18 cellular contexts compared by ENCODE assay signal in the genomic region with DNA sequence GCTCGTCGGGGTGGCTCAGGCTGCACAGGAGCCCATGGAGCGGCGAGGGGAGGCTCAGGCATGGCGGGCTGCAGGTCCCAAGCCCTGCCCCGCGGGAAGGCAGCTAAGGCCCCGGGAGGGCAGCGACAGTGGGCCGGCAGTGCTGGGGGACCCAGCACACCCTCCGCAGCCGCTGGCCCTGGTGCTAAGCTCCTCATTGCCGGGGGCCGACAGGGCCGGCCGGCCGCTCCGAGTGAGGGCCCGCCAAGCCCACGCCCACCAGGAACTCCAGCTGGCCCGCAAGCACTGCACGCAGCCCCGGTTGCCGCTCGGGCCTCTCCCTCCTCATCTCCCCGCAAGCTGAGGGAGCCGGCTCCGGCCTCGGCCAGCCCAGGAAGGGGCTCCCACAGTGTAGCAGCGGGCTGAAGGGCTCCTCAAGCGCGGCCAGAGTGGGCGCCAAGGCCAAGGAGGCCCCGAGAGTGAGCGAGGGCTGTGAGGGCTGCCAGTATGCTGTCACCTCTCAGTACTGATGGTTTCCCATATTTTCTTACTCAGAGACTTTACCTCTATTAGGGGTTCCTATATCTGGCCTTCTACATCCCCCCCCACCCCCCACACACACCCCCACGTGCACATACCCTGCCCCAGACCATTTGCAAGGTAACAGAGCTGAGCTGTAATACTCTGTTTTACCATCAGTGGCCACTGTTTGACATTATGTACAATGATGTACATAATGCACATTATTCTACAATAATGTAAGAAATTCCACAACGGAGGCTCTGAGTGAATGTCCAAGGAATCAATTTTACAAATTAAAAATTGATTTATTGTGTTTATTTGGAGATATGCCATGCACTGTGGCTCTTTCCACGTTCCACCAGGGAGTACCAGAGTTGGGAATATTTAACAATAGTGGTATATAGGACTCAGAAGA. TPM values are rescaled to one million over a fixed set of nuclear protein-coding genes. Genes with fewer than 3 reads are reported as not detected.
DNase-seq lines count a peak whose midpoint lies in the region; ATAC-seq, FAIRE-seq and TF ChIP-seq lines count a peak whose summit lies in the region.
"Had no signal": no experiment of that assay in that cellular context is flagged by ENCODE, and none has a peak within 500 bp of the region (broad histone marks: within the 10 kb centered on the region; RNA-seq: fewer than 3 reads in every experiment).

No MANE protein-coding gene starts in this region.

- no peaks in the 10 kb centered on the region for H3K79me2 ChIP-seq in OCI-LY7 (ENCODE audit: insufficient read depth, low read depth, low read length)
- H3K79me2 ChIP-seq: parathyroid adenoma had no signal

- TF ChIP-seq POLR2A in H54 (IDR thresholded peaks at IDR 0.05; ENCODE audit: low read depth, low read length): no peak

- H4K20me1 ChIP-seq in OCI-LY7 (ENCODE audit: insufficient read depth, low read length): no peaks in the 10 kb centered on the region

- no peaks in the 10 kb centered on the region for H3K9me3 Mint-ChIP-seq in activated CD4-positive, alpha-beta T cell treated with anti-CD3 and anti-CD28 coated beads for 36 hours (ENCODE audit: low read depth)
- H3K9me3 Mint-ChIP-seq: activated B cell treated with CpG ODN at 0.5 μM for 24 hours; activated T-cell treated with anti-CD3 and anti-CD28 coated beads, Interleukin-2, amount 50 U/mL, for 24 hours; CD4-positive, alpha-beta T cell; memory B cell had no signal

- no peak overlapping the region for H3K4me3 Mint-ChIP-seq in activated CD4-positive, alpha-beta T cell treated with anti-CD3 and anti-CD28 coated beads for 36 hours
- H3K4me3 Mint-ChIP-seq: activated B cell treated with CpG ODN at 0.5 μM for 24 hours; activated T-cell treated with anti-CD3 and anti-CD28 coated beads, Interleukin-2, amount 50 U/mL, for 24 hours; CD4-positive, alpha-beta T cell; memory B cell had no signal

- H3K36me3 ChIP-seq in OCI-LY7 (ENCODE audit: insufficient read depth, low read length): no peaks in the 10 kb centered on the region

- in situ Hi-C loops in ACHN (cut with HindIII; ENCODE audit: low pct_ligation_motif_present, low pct_unique_long_range_greater_than_20kb, low sequenced_read_pairs): no loop called here

- H3K27me3 ChIP-seq in foreskin keratinocyte: peaks cover 36% of the 10 kb centered on the region

- no peaks in the 10 kb centered on the region for H3K9me3 ChIP-seq in OCI-LY7 (ENCODE audit: low read length)

- H3K36me3 Mint-ChIP-seq in activated CD4-positive, alpha-beta T cell treated with anti-CD3 and anti-CD28 coated beads for 36 hours (ENCODE audit: low read depth): no peaks in the 10 kb centered on the region
- H3K36me3 Mint-ChIP-seq: memory B cell had no signal

- H3K4me2 ChIP-seq in OCI-LY7 (ENCODE audit: low read length): no peak overlapping the region

- H3K9me2 ChIP-seq in OCI-LY7 (ENCODE audit: insufficient read depth, low read length): no peaks in the 10 kb centered on the region

- H3K27me3 Mint-ChIP-seq in activated CD4-positive, alpha-beta T cell treated with anti-CD3 and anti-CD28 coated beads for 36 hours: peaks cover 47% of the 10 kb centered on the region

- POLR2A ChIA-PET in GM10248 (lab: Yijun Ruan, JAX): no interaction called here
- POLR2A ChIA-PET in OCI-LY7 (lab: Charles Lee): no interaction called here
- POLR2A ChIA-PET in activated CD4-positive, alpha-beta T cell treated with anti-CD3 and anti-CD28 coated beads for 36 hours (lab: Charles Lee): no interaction called here

- DNase-seq in ACHN: peak; percentile 16
- DNase-seq in GM10248 (ENCODE audit: extremely low spot score): no peak
- no peak for DNase-seq in OCI-LY7 (ENCODE audit: low spot score)
- DNase-seq in foreskin keratinocyte: no peak
- no peak for DNase-seq in activated CD4-positive, alpha-beta T cell treated with anti-CD3 and anti-CD28 coated beads for 36 hours
- no peak for DNase-seq in H54 (ENCODE audit: insufficient read length, low spot score)
- DNase-seq in activated naive CD4-positive, alpha-beta T cell treated with Interleukin-2 at 50 U/mL for 16 hours: no peak
- DNase-seq: activated B cell treated with CpG ODN at 0.5 μM for 24 hours; activated T-cell treated with anti-CD3 and anti-CD28 coated beads, Interleukin-2, amount 50 U/mL, for 24 hours; amygdala; CD4-positive, alpha-beta T cell; NCI-H446 treated with DMSO at 0.1 percent for 48 hours; SIG-M5; stimulated activated CD4-positive, alpha-beta T cell treated with anti-CD3 and anti-CD28 coated beads, Interleukin-2, amount 100 ng/mL, for 48 hours; stimulated activated naive CD4-positive, alpha-beta T cell treated with Interleukin-2 at 50 U/mL for 16 hours had no signal

- peaks cover 6% of the 10 kb centered on the region for H3K4me1 Mint-ChIP-seq in activated CD4-positive, alpha-beta T cell treated with anti-CD3 and anti-CD28 coated beads for 36 hours

- H3K27ac Mint-ChIP-seq in activated CD4-positive, alpha-beta T cell treated with anti-CD3 and anti-CD28 coated beads for 36 hours: no peak overlapping the region
- H3K27ac Mint-ChIP-seq: activated B cell treated with CpG ODN at 0.5 μM for 24 hours; activated T-cell treated with anti-CD3 and anti-CD28 coated beads, Interleukin-2, amount 50 U/mL, for 24 hours; CD4-positive, alpha-beta T cell; memory B cell had no signal

- TF ChIP-seq CTCF in GM10248 (IDR thresholded peaks at IDR 0.05; ENCODE audit: control extremely low read depth, extremely low read depth, low read depth, missing control alignments) (peak; percentile 10), OCI-LY7 (conservative IDR thresholded peaks at IDR 0.05; ENCODE audit: low read length) (peak; percentile 46), foreskin keratinocyte (conservative IDR thresholded peaks at IDR 0.05) (peak; percentile 33)

- ATAC-seq in foreskin keratinocyte: no peak
- no peak for ATAC-seq in activated CD4-positive, alpha-beta T cell treated with anti-CD3 and anti-CD28 coated beads for 36 hours
- no peak for ATAC-seq in HG03354 (IDR thresholded peaks at IDR 0.05; ENCODE audit: poor library complexity, severe bottlenecking, unreplicated experiment)

- no TSS peak for BruUV-seq in OCI-LY7 (replicated peaks; lab: Mats Ljungman, UMichigan)

- H2AFZ ChIP-seq in OCI-LY7 (ENCODE audit: low read length): no peak overlapping the region
- H2AFZ ChIP-seq: parathyroid adenoma had no signal

- FAIRE-seq in H54 (lab: Jason Lieb, UNC): no peak

- intact Hi-C loops in OCI-LY7 (cut with micrococcal nuclease; ENCODE audit: unreplicated experiment): no loop called here
- intact Hi-C loops in activated CD4-positive, alpha-beta T cell treated with anti-CD3 and anti-CD28 coated beads for 36 hours (cut with DNase I, micrococcal nuclease): no loop called here

- H3K4me1 ChIP-seq in OCI-LY7 (ENCODE audit: insufficient read depth, low read length, poor library complexity, severe bottlenecking): no peaks in the 10 kb centered on the region
- no peaks in the 10 kb centered on the region for H3K4me1 ChIP-seq in foreskin keratinocyte
- H3K4me1 ChIP-seq: parathyroid adenoma had no signal

- H3K27ac ChIP-seq in OCI-LY7 (ENCODE audit: low read depth, low read length, poor library complexity, severe bottlenecking): no peak overlapping the region
- no peak overlapping the region for H3K27ac ChIP-seq in foreskin keratinocyte
- H3K27ac ChIP-seq: parathyroid adenoma had no signal

- CTCF ChIA-PET in GM10248 (lab: Yijun Ruan, JAX): interaction anchor here (0.6 to 1.8 kb wide), 5 partner anchors 9 to 110 kb away, joined by 3 to 6 read pairs (median 4); no protein-coding TSS in a partner anchor
- CTCF ChIA-PET in OCI-LY7 (lab: Charles Lee; ENCODE audit: unreplicated experiment): interaction anchor here (0.6 kb wide), 1 partner anchor 134 kb away, joined by 3 read pairs; no protein-coding TSS in a partner anchor
- CTCF ChIA-PET in activated CD4-positive, alpha-beta T cell treated with anti-CD3 and anti-CD28 coated beads for 36 hours (lab: Charles Lee): interaction anchor here (0.7 kb wide), 1 partner anchor 180 kb away, joined by 3 read pairs; no protein-coding TSS in a partner anchor

- no peak overlapping the region for H3K4me3 ChIP-seq in OCI-LY7 (ENCODE audit: low read depth, low read length, poor library complexity, severe bottlenecking)

RNA-seq across cellular contexts. Expression of a gene that starts 3.7 kb away (rescaled TPM):
- not detected in 2 replicates for total RNA-seq in OCI-LY7 (2014; rRNA removed; shearing (Covaris generic))
- total RNA-seq in OCI-LY7 (2022): not detected in 2 replicates
- not detected in 2 replicates for total RNA-seq in foreskin keratinocyte
- not detected in 2 replicates for polyA plus RNA-seq in foreskin keratinocyte
- total RNA-seq in activated CD4-positive, alpha-beta T cell treated with anti-CD3 and anti-CD28 coated beads for 36 hours: under 1 TPM in 1 of 2 experiments, not detected in 1; 0.05 TPM
- total RNA-seq: activated B cell treated with CpG ODN at 0.5 μM for 24 hours; CD4-positive, alpha-beta T cell had no signal
